Comparison of ENCODE assay signal across 19 cellular contexts in the genomic region with DNA sequence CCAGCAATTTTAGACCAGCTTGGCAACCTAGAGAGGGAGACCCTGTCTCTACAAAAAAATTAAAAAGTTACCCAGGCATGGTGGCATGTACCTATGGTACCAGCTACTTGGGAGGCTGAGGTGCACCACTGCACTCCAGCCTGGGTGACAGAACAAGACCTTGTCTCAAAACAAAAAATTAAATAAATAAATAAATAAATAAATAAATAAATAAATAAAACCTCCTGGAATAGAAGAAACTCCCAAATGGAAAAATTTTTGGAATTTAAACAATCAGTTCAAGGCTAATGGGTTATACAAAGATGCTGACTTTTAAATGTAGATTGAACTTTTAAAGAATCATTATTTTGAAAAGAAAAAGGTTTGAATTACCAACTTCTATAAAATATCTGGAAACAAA. TPM values are rescaled to one million over a fixed set of nuclear protein-coding genes. Genes with fewer than 3 reads are reported as not detected.
DNase-seq lines count a peak whose midpoint lies in the region; ATAC-seq and TF ChIP-seq lines count a peak whose summit lies in the region.
"Had no signal": no experiment of that assay in that cellular context is flagged by ENCODE, and none has a peak within 500 bp of the region (broad histone marks: within the 10 kb centered on the region; RNA-seq: fewer than 3 reads in every experiment).

No MANE protein-coding gene starts in this region.

- intact Hi-C loops in heart right ventricle (cut with DNase I), result loop anchor here in 3 of 10 donors (2.0 to 10.0 kb wide), 3 partner anchors 15 to 57 kb away; no protein-coding TSS in a partner anchor

- no peaks in the 10 kb centered on the region for H3K27me3 ChIP-seq in heart right ventricle
- H3K27me3 ChIP-seq: BLaER1 had no signal

- H3K27ac Mint-ChIP-seq in activated T-cell treated with anti-CD3 and anti-CD28 coated beads, Interleukin-2, amount 50 U/mL, for 24 hours, result peak overlapping the region; percentile 59
- H3K27ac Mint-ChIP-seq in stimulated activated naive CD8-positive, alpha-beta T cell treated with anti-CD3 and anti-CD28 coated beads, Interleukin-15, Interleukin-2, amounts not matched to agents 100 ng/mL and 50 ng/mL, for 24 hours, result peak overlapping the region; percentile 93
- H3K27ac Mint-ChIP-seq in stimulated activated naive CD8-positive, alpha-beta T cell treated with anti-CD3 and anti-CD28 coated beads, Interleukin-15, amount 100 ng/mL, for 72 hours, result no peak overlapping the region
- H3K27ac Mint-ChIP-seq: B cell; CD4-positive, CD25-positive, alpha-beta regulatory T cell; CD8-positive, alpha-beta T cell had no signal

- H3K36me3 ChIP-seq in HEK293 (ENCODE audit: control insufficient read depth in 2 of 2, insufficient read depth in 1 of 2, low read length in 2 of 2) (peaks cover 63 to 95% of the 10 kb centered on the region in 2 experiments), heart right ventricle (peaks cover 0 to 100% (median 68%) of the 10 kb centered on the region in 9 donors)

- no peak for TF ChIP-seq CTCF in HEK293 (tag by site-specific recombination; IDR thresholded peaks at IDR 0.05)
- TF ChIP-seq CTCF in heart right ventricle (IDR thresholded peaks at IDR 0.05), result no peak

- no peaks in the 10 kb centered on the region for H3K27me3 Mint-ChIP-seq in activated T-cell treated with anti-CD3 and anti-CD28 coated beads, Interleukin-2, amount 50 U/mL, for 24 hours
- no peaks in the 10 kb centered on the region for H3K27me3 Mint-ChIP-seq in activated T-cell treated with anti-CD3 and anti-CD28 coated beads, Interleukin-2, amount 50 U/mL, for 4 hours (ENCODE audit: low read depth)
- no peaks in the 10 kb centered on the region for H3K27me3 Mint-ChIP-seq in stimulated activated naive CD8-positive, alpha-beta T cell treated with anti-CD3 and anti-CD28 coated beads, Interleukin-15, Interleukin-2, amounts not matched to agents 100 ng/mL and 50 ng/mL, for 24 hours
- H3K27me3 Mint-ChIP-seq in stimulated activated naive CD8-positive, alpha-beta T cell treated with anti-CD3 and anti-CD28 coated beads, Interleukin-15, amount 100 ng/mL, for 72 hours, result no peaks in the 10 kb centered on the region
- H3K27me3 Mint-ChIP-seq: B cell; CD4-positive, CD25-positive, alpha-beta regulatory T cell had no signal

- H3K36me3 Mint-ChIP-seq in activated T-cell treated with anti-CD3 and anti-CD28 coated beads, Interleukin-2, amount 50 U/mL, for 24 hours (ENCODE audit: low read depth), result peaks cover 96% of the 10 kb centered on the region
- peaks cover 59% of the 10 kb centered on the region for H3K36me3 Mint-ChIP-seq in activated T-cell treated with anti-CD3 and anti-CD28 coated beads, Interleukin-2, amount 50 U/mL, for 4 hours (ENCODE audit: insufficient read depth)
- peaks cover 86% of the 10 kb centered on the region for H3K36me3 Mint-ChIP-seq in stimulated activated naive CD8-positive, alpha-beta T cell treated with anti-CD3 and anti-CD28 coated beads, Interleukin-15, Interleukin-2, amounts not matched to agents 100 ng/mL and 50 ng/mL, for 24 hours (ENCODE audit: low read depth)

- CTCF ChIA-PET in HEK293 (lab: Yijun Ruan, JAX), result no interaction called here

- POLR2A ChIA-PET in HEK293 (lab: Yijun Ruan, JAX), result no interaction called here

- ATAC-seq in activated T-cell treated with anti-CD3 and anti-CD28 coated beads, Interleukin-2, amount 50 U/mL, for 4 hours, result no peak
- ATAC-seq in stimulated activated naive CD8-positive, alpha-beta T cell treated with anti-CD3 and anti-CD28 coated beads, Interleukin-15, amount 100 ng/mL, for 72 hours, result no peak
- ATAC-seq in heart right ventricle, result no peak
- ATAC-seq: CD8-positive, alpha-beta T cell; GM12878 had no signal

- H3K4me1 Mint-ChIP-seq in activated T-cell treated with anti-CD3 and anti-CD28 coated beads, Interleukin-2, amount 50 U/mL, for 24 hours (ENCODE audit: low read depth), result peaks cover 36% of the 10 kb centered on the region
- H3K4me1 Mint-ChIP-seq in activated T-cell treated with anti-CD3 and anti-CD28 coated beads, Interleukin-2, amount 50 U/mL, for 4 hours (ENCODE audit: low read depth), result peaks cover 13% of the 10 kb centered on the region
- H3K4me1 Mint-ChIP-seq in stimulated activated naive CD8-positive, alpha-beta T cell treated with anti-CD3 and anti-CD28 coated beads, Interleukin-15, Interleukin-2, amounts not matched to agents 100 ng/mL and 50 ng/mL, for 24 hours (ENCODE audit: low read depth), result peaks cover 33% of the 10 kb centered on the region
- H3K4me1 Mint-ChIP-seq in stimulated activated naive CD8-positive, alpha-beta T cell treated with anti-CD3 and anti-CD28 coated beads, Interleukin-15, amount 100 ng/mL, for 72 hours, result peaks cover 18% of the 10 kb centered on the region
- H3K4me1 Mint-ChIP-seq: B cell had no signal

- H3K27ac ChIP-seq in HEK293 (ENCODE audit: extremely low read depth, low read depth, low read length), result no peak overlapping the region
- H3K27ac ChIP-seq in heart right ventricle, result no peak overlapping the region
- H3K27ac ChIP-seq: BLaER1, GM23248 had no signal

- H3K9me3 Mint-ChIP-seq in activated T-cell treated with anti-CD3 and anti-CD28 coated beads, Interleukin-2, amount 50 U/mL, for 24 hours, result no peaks in the 10 kb centered on the region
- no peaks in the 10 kb centered on the region for H3K9me3 Mint-ChIP-seq in activated T-cell treated with anti-CD3 and anti-CD28 coated beads, Interleukin-2, amount 50 U/mL, for 4 hours
- H3K9me3 Mint-ChIP-seq in stimulated activated naive CD8-positive, alpha-beta T cell treated with anti-CD3 and anti-CD28 coated beads, Interleukin-15, Interleukin-2, amounts not matched to agents 100 ng/mL and 50 ng/mL, for 24 hours, result no peaks in the 10 kb centered on the region
- no peaks in the 10 kb centered on the region for H3K9me3 Mint-ChIP-seq in stimulated activated naive CD8-positive, alpha-beta T cell treated with anti-CD3 and anti-CD28 coated beads, Interleukin-15, amount 100 ng/mL, for 72 hours
- H3K9me3 Mint-ChIP-seq: CD4-positive, CD25-positive, alpha-beta regulatory T cell; CD8-positive, alpha-beta T cell had no signal

- DNase-seq in activated T-cell treated with anti-CD3 and anti-CD28 coated beads, Interleukin-2, amount 50 U/mL, for 24 hours, result no peak
- DNase-seq in activated T-cell treated with anti-CD3 and anti-CD28 coated beads, Interleukin-2, amount 50 U/mL, for 4 hours, result no peak
- no peak for DNase-seq in stimulated activated naive CD8-positive, alpha-beta T cell treated with anti-CD3 and anti-CD28 coated beads, Interleukin-15, amount 100 ng/mL, for 72 hours
- DNase-seq in NCI-H2081 treated with DMSO at 0.1 percent for 48 hours (lab: John Stamatoyannopoulos, UW), result no peak
- DNase-seq in heart right ventricle, result no peak
- DNase-seq: CD4-positive, CD25-positive, alpha-beta regulatory T cell; CD8-positive, alpha-beta T cell; DMS 273 treated with DMSO at 0.1 percent for 48 hours; DMS79; EL; GDM1; GM23248; H7; HCEC 1CT had no signal

- no peak overlapping the region for H3K4me3 ChIP-seq in HEK293 (ENCODE audit: low read depth, low read length)
- H3K4me3 ChIP-seq in heart right ventricle, result no peak overlapping the region
- H3K4me3 ChIP-seq: BLaER1, GM12878, GM23248 had no signal

- H3K4me3 Mint-ChIP-seq in activated T-cell treated with anti-CD3 and anti-CD28 coated beads, Interleukin-2, amount 50 U/mL, for 24 hours, result no peak overlapping the region
- no peak overlapping the region for H3K4me3 Mint-ChIP-seq in activated T-cell treated with anti-CD3 and anti-CD28 coated beads, Interleukin-2, amount 50 U/mL, for 4 hours
- no peak overlapping the region for H3K4me3 Mint-ChIP-seq in stimulated activated naive CD8-positive, alpha-beta T cell treated with anti-CD3 and anti-CD28 coated beads, Interleukin-15, Interleukin-2, amounts not matched to agents 100 ng/mL and 50 ng/mL, for 24 hours
- H3K4me3 Mint-ChIP-seq in stimulated activated naive CD8-positive, alpha-beta T cell treated with anti-CD3 and anti-CD28 coated beads, Interleukin-15, amount 100 ng/mL, for 72 hours, result no peak overlapping the region
- H3K4me3 Mint-ChIP-seq: B cell; CD4-positive, CD25-positive, alpha-beta regulatory T cell; CD8-positive, alpha-beta T cell had no signal

- H3K9me3 ChIP-seq in HEK293 (ENCODE audit: control insufficient read depth, insufficient read depth, low read depth, low read length), result no peaks in the 10 kb centered on the region
- no peaks in the 10 kb centered on the region for H3K9me3 ChIP-seq in heart right ventricle
- H3K9me3 ChIP-seq: BLaER1 had no signal

- no peaks in the 10 kb centered on the region for H3K4me1 ChIP-seq in HEK293 (ENCODE audit: control insufficient read depth, insufficient read depth, low read length)
- H3K4me1 ChIP-seq in heart right ventricle, result no peaks in the 10 kb centered on the region
- H3K4me1 ChIP-seq: BLaER1 had no signal

TF ChIP-seq in HEK293, 187 proteins besides CTCF, POLR2A, EP300 and RAD21 (continues in another document):
- TF ChIP-seq ZNF776 (tag by site-specific recombination; IDR thresholded peaks at IDR 0.05; ENCODE audit: borderline replicate concordance), result no peak
- TF ChIP-seq WT1 (tag by site-specific recombination; IDR thresholded peaks at IDR 0.05), result 0 out of 2 replicates have a peak, but pooled peaks have one; percentile 17
- TF ChIP-seq ZFP69B (tag by site-specific recombination; IDR thresholded peaks at IDR 0.05), result no peak
- no peak for TF ChIP-seq ZNF2 (tag by site-specific recombination; IDR thresholded peaks at IDR 0.05)
- TF ChIP-seq, protein P1, sequence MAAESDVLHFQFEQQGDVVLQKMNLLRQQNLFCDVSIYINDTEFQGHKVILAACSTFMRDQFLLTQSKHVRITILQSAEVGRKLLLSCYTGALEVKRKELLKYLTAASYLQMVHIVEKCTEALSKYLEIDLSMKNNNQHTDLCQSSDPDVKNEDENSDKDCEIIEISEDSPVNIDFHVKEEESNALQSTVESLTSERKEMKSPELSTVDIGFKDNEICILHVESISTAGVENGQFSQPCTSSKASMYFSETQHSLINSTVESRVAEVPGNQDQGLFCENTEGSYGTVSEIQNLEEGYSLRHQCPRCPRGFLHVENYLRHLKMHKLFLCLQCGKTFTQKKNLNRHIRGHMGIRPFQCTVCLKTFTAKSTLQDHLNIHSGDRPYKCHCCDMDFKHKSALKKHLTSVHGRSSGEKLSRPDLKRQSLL (tag by site-specific recombination; IDR thresholded peaks at IDR 0.05), result no peak

RNA-seq across cellular contexts. Expression of a gene that starts 22.2 kb away (rescaled TPM):
- 100 to 1,000 TPM; 102 to 123 (median 108) TPM for total RNA-seq in activated T-cell treated with anti-CD3 and anti-CD28 coated beads, Interleukin-2, amount 50 U/mL, for 4 hours
- 100 to 1,000 TPM in 2 of 10 donors, 10 to 100 TPM in 8; 60.0 to 115 (median 90.6) TPM for total RNA-seq in heart right ventricle
- 10 to 100 TPM; 74.1 to 97.9 TPM for polyA plus RNA-seq in heart right ventricle

Comparison
In these comparisons a context has a peak if more than half of its experiments do, and no peak if none do; other contexts are left out.
1. H3K27ac Mint-ChIP-seq: peak in activated T-cell treated with anti-CD3 and anti-CD28 coated beads, Interleukin-2, amount 50 U/mL, for 24 hours (single experiment) and stimulated activated naive CD8-positive, alpha-beta T cell treated with anti-CD3 and anti-CD28 coated beads, Interleukin-15, Interleukin-2, amounts not matched to agents 100 ng/mL and 50 ng/mL, for 24 hours (single experiment); none in stimulated activated naive CD8-positive, alpha-beta T cell treated with anti-CD3 and anti-CD28 coated beads, Interleukin-15, amount 100 ng/mL, for 72 hours (0 of 2).